12 cellular contexts compared by ENCODE assay signal in the genomic region with DNA sequence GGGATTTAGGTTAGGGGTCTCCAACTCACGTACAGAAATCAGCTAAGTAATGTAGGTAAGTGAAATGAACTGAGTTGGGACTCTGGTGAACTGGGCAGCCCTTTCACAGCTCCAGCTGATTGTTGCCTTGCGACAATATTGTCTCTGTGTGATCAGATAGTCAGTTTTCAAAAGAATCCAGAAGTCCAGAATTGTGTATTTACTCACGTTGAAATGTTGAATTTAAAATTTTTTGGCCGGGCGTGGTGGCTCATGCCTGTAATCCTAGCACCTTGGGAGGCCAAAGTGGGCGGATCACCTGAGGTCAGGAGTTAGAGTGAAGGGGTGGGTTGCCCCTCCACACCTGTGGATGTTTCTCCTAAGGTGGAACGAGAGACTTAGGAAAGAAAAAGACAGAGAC. TPM values are rescaled to one million over a fixed set of nuclear protein-coding genes. Genes with fewer than 3 reads are reported as not detected.
A peak's percentile ranks its signal among the peaks of the same experiment; 100 is the strongest.
DNase-seq lines count a peak whose midpoint lies in the region; ATAC-seq and TF ChIP-seq lines count a peak whose summit lies in the region.
"Had no signal": no experiment of that assay in that cellular context is flagged by ENCODE, and none has a peak within 500 bp of the region (broad histone marks: within the 10 kb centered on the region; RNA-seq: fewer than 3 reads in every experiment).

No MANE protein-coding gene starts in this region.

- no peak overlapping the region for H3K27ac Mint-ChIP-seq in activated naive CD4-positive, alpha-beta T cell treated with anti-CD3 and anti-CD28 coated beads, Interleukin-2, amount 50 U/mL, for 24 hours

- peaks cover 11% of the 10 kb centered on the region for H3K36me3 ChIP-seq in suprapubic skin
- H3K36me3 ChIP-seq in lower lobe of right lung = peaks cover 12% of the 10 kb centered on the region

- TF ChIP-seq CTCF in foreskin keratinocyte (conservative IDR thresholded peaks at IDR 0.05) (no peak), suprapubic skin (IDR thresholded peaks at IDR 0.05) (no peak), lower lobe of right lung (IDR thresholded peaks at IDR 0.05) (no peak)

- peaks cover 30% of the 10 kb centered on the region for H3K4me1 Mint-ChIP-seq in activated naive CD4-positive, alpha-beta T cell treated with anti-CD3 and anti-CD28 coated beads, Interleukin-2, amount 50 U/mL, for 24 hours

- H3K27me3 Mint-ChIP-seq in activated naive CD4-positive, alpha-beta T cell treated with anti-CD3 and anti-CD28 coated beads, Interleukin-2, amount 50 U/mL, for 24 hours = no peaks in the 10 kb centered on the region

- H3K4me3 ChIP-seq in suprapubic skin (no peak overlapping the region), lower lobe of right lung (no peak overlapping the region)

- intact Hi-C loops in lower lobe of right lung (cut with DNase I) = no loop called here

- peaks cover 27% of the 10 kb centered on the region for H3K36me3 Mint-ChIP-seq in activated naive CD4-positive, alpha-beta T cell treated with anti-CD3 and anti-CD28 coated beads, Interleukin-2, amount 50 U/mL, for 24 hours

- H3K27ac ChIP-seq in foreskin keratinocyte (peak overlapping the region; percentile 42), suprapubic skin (peak overlapping the region; percentile 26), lower lobe of right lung (no peak overlapping the region)

- no peak for TF ChIP-seq POLR2A in suprapubic skin (IDR thresholded peaks at IDR 0.05)

- no peaks in the 10 kb centered on the region for H3K9me3 ChIP-seq in suprapubic skin
- no peaks in the 10 kb centered on the region for H3K9me3 ChIP-seq in lower lobe of right lung

- H3K4me1 ChIP-seq in foreskin keratinocyte = peaks cover 3% of the 10 kb centered on the region
- peaks cover 46% of the 10 kb centered on the region for H3K4me1 ChIP-seq in suprapubic skin
- H3K4me1 ChIP-seq in lower lobe of right lung = peaks cover 34% of the 10 kb centered on the region

- no peak for ATAC-seq in foreskin keratinocyte
- no peak for ATAC-seq in GM21717 (IDR thresholded peaks at IDR 0.05; ENCODE audit: unreplicated experiment)
- no peak for ATAC-seq in lower lobe of right lung

- DNase-seq in activated naive CD4-positive, alpha-beta T cell treated with Interleukin-2 at 50 U/mL for 16 hours = no peak
- DNase-seq in RPMI8226 (peak; percentile 2), foreskin keratinocyte (no peak), suprapubic skin (ENCODE audit: low spot score in 2 of 2) (no peak), SW480 (ENCODE audit: low spot score) (no peak), lower lobe of right lung (no peak)
- DNase-seq: head of caudate nucleus, NCI-H2081 treated with DMSO at 0.1 percent for 48 hours, Right ventricle myocardium superior had no signal

- H3K27me3 ChIP-seq in foreskin keratinocyte = no peaks in the 10 kb centered on the region
- no peaks in the 10 kb centered on the region for H3K27me3 ChIP-seq in suprapubic skin
- no peaks in the 10 kb centered on the region for H3K27me3 ChIP-seq in lower lobe of right lung (ENCODE audit: low read depth)

- H3K9me3 Mint-ChIP-seq in activated naive CD4-positive, alpha-beta T cell treated with anti-CD3 and anti-CD28 coated beads, Interleukin-2, amount 50 U/mL, for 24 hours = no peaks in the 10 kb centered on the region

- peak overlapping the region; percentile 95 for H3K4me3 Mint-ChIP-seq in activated naive CD4-positive, alpha-beta T cell treated with anti-CD3 and anti-CD28 coated beads, Interleukin-2, amount 50 U/mL, for 24 hours

- no peak for TF ChIP-seq EP300 in suprapubic skin (IDR thresholded peaks at IDR 0.05)

- 55% methylated on average over 7 of the region's 7 CpGs for WGBS in suprapubic skin

RNA-seq across cellular contexts. Expression of gene WDR74, which starts 18.8 kb away (rescaled TPM):
- total RNA-seq in foreskin keratinocyte (83.7 and 89.3 TPM in 2 replicates), suprapubic skin (10 to 100 TPM; 63.3 to 79.8 (median 70.3) TPM), lower lobe of right lung (35.3 TPM)
- polyA plus RNA-seq in foreskin keratinocyte = 88.7 and 94.8 TPM in 2 replicates

RNA-seq across cellular contexts. Expression of gene SLC3A2, which starts 22.5 kb away (rescaled TPM):
- 424 and 537 TPM in 2 replicates for total RNA-seq in foreskin keratinocyte
- 511 and 680 TPM in 2 replicates for polyA plus RNA-seq in foreskin keratinocyte
- 100 to 1,000 TPM; 170 to 234 (median 198) TPM for total RNA-seq in suprapubic skin
- 214 TPM for total RNA-seq in lower lobe of right lung

RNA-seq across cellular contexts. Expression of gene TEX54, which starts 25.6 kb away (rescaled TPM):
- not detected in 2 replicates for total RNA-seq in foreskin keratinocyte
- polyA plus RNA-seq in foreskin keratinocyte = not detected in 2 replicates
- not detected for total RNA-seq in suprapubic skin
- not detected for total RNA-seq in lower lobe of right lung
- total RNA-seq: Right ventricle myocardium superior had no signal
- polyA plus RNA-seq: BJ had no signal

RNA-seq across cellular contexts. Expression of gene STX5, which starts 26.4 kb away (rescaled TPM):
- total RNA-seq in foreskin keratinocyte (30.4 and 34.1 TPM in 2 replicates), suprapubic skin (10 to 100 TPM; 26.8 to 47.8 (median 43.2) TPM), lower lobe of right lung (42.0 TPM)
- 41.2 and 45.5 TPM in 2 replicates for polyA plus RNA-seq in foreskin keratinocyte

RNA-seq across cellular contexts. Expression of gene NXF1, which starts 53.0 kb away (rescaled TPM):
- total RNA-seq in foreskin keratinocyte (38.3 and 42.5 TPM in 2 replicates), suprapubic skin (100 to 1,000 TPM in 3 of 4 donors, 10 to 100 TPM in 1; 88.1 to 156 (median 115) TPM), lower lobe of right lung (93.2 TPM)
- polyA plus RNA-seq in foreskin keratinocyte = 54.7 and 55.7 TPM in 2 replicates
